ENCODE assay signal across 16 cellular contexts in the genomic region with DNA sequence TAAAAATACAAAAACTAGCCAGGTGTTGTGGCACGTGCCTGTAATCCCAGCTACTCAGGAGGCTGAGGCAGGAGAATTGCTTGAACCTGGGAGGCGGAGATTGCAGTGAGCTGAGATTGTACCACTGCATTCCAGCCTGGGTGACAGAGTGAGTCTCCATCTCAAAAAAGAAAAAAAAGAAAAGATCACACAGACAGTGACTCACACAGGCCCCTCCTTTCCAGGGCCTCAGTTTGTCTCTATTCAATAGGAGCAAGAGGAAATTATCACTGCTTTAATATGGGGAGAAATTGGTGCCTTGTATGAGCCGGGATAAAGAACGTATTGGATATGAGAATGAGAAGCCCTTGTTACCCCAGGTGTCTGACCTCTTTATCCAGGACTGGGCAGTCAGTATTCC. TPM values are rescaled to one million over a fixed set of nuclear protein-coding genes. Genes with fewer than 3 reads are reported as not detected.
"Had no signal": no experiment of that assay in that cellular context is flagged by ENCODE, and none has a peak within 500 bp of the region (broad histone marks: within the 10 kb centered on the region; RNA-seq: fewer than 3 reads in every experiment).

No MANE protein-coding gene starts in this region.

RNA-seq across cellular contexts. Expression of a gene that starts 6.4 kb away (rescaled TPM):
- polyA plus RNA-seq: naive thymus-derived CD4-positive, alpha-beta T cell had no signal

RNA-seq across cellular contexts. Expression of a gene that starts 22.1 kb away (rescaled TPM):
- total RNA-seq: colonic mucosa; dermis blood vessel endothelial cell; hepatocyte; kidney epithelial cell; liver; lung microvascular endothelial cell; mesenteric fat pad; mononuclear cell; naive thymus-derived CD4-positive, alpha-beta T cell; omental fat pad; psoas muscle; sciatic nerve; stomach; thoracic aorta; transverse colon had no signal
- polyA plus RNA-seq: esophagus; hepatocyte; liver; naive thymus-derived CD4-positive, alpha-beta T cell; psoas muscle; stomach had no signal

RNA-seq across cellular contexts. Expression of a gene that starts 54.5 kb away (rescaled TPM):
- total RNA-seq: colonic mucosa, dermis blood vessel endothelial cell, hepatocyte, mesenteric fat pad, psoas muscle had no signal
- polyA plus RNA-seq: esophagus; hepatocyte; liver; naive thymus-derived CD4-positive, alpha-beta T cell; psoas muscle; stomach had no signal
